17 cellular contexts compared by ENCODE assay signal in the genomic region with DNA sequence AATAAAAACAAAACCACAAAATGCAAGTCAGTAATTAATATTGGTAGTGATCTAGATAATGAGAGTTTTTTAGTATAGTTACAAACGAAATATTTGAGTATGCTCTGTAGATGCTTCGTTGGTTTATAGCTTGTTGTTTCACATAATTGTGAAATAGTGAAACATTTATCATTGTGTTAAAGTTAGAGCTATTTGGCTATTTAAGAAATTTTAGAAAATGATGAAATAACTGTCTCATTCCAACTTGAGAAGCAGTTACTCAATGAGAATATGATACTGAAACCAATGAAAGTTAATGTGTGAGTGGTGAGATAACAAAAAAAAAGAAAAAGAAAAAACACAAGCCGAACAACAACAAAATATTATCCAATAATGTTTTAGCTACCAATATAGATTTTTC.
DNase-seq lines count a peak whose midpoint lies in the region; ATAC-seq and TF ChIP-seq lines count a peak whose summit lies in the region.
"Had no signal": no experiment of that assay in that cellular context is flagged by ENCODE, and none has a peak within 500 bp of the region (broad histone marks: within the 10 kb centered on the region; RNA-seq: fewer than 3 reads in every experiment).

No MANE protein-coding gene starts in this region.

- H3K27me3 Mint-ChIP-seq in activated naive CD8-positive, alpha-beta T cell treated with anti-CD3 and anti-CD28 coated beads, Interleukin-2, amount 50 U/mL, for 24 hours, result peaks cover 5% of the 10 kb centered on the region
- no peaks in the 10 kb centered on the region for H3K27me3 Mint-ChIP-seq in activated T-helper 2 cell treated with anti-CD3 and anti-CD28 coated beads, Interferon-gamma antibody, Interleukin-2, Interleukin-4, amounts not matched to agents 10 μg/mL and 5 μg/mL and 100 μg/mL, durations not matched to agents 14 hours and 24 hours and 36 hours (ENCODE audit: low read depth)

- intact Hi-C loops in Right ventricle myocardium superior (cut with DNase I), result no loop called here
- intact Hi-C loops in PC-9 (cut with micrococcal nuclease; ENCODE audit: unreplicated experiment), result no loop called here
- intact Hi-C loops in activated T-helper 2 cell treated with anti-CD3 and anti-CD28 coated beads, Interferon-gamma antibody, Interleukin-2, Interleukin-4, amounts not matched to agents 10 μg/mL and 5 μg/mL and 100 μg/mL, durations not matched to agents 14 hours and 24 hours and 36 hours (cut with micrococcal nuclease), result no loop called here

- H4K20me1 ChIP-seq in PC-9 (ENCODE audit: insufficient read depth), result no peaks in the 10 kb centered on the region

- H3K4me1 ChIP-seq in skeletal muscle satellite cell (ENCODE audit: control insufficient read depth, insufficient read depth, low read length) (peaks cover 21% of the 10 kb centered on the region), PC-9 (replicated peaks; ENCODE audit: insufficient read depth) (no peaks in the 10 kb centered on the region)

- BruUV-seq in PC-9 (replicated peaks; lab: Mats Ljungman, UMichigan), result no TSS peak

- H3K4me3 ChIP-seq in skeletal muscle satellite cell (ENCODE audit: low read length) (peak overlapping the region; percentile 28), PC-9 (no peak overlapping the region)

- ATAC-seq in Right ventricle myocardium superior (ENCODE audit: poor library complexity) (peak; percentile 69), HG03521 (IDR thresholded peaks at IDR 0.05; ENCODE audit: unreplicated experiment) (no peak)
- no peak for ATAC-seq in activated naive CD8-positive, alpha-beta T cell treated with anti-CD3 and anti-CD28 coated beads, Interleukin-2, amount 50 U/mL, for 24 hours
- ATAC-seq: stimulated activated naive CD8-positive, alpha-beta T cell treated with anti-CD3 and anti-CD28 coated beads, Interleukin-15, Interleukin-2, amounts not matched to agents 100 U/mL and 50 U/mL, for 24 hours had no signal

- H3K79me2 ChIP-seq in PC-9 (ENCODE audit: low read depth), result no peaks in the 10 kb centered on the region

- no peak for TF ChIP-seq CTCF in PC-9 (conservative IDR thresholded peaks at IDR 0.05)

- no peak overlapping the region for H2AFZ ChIP-seq in PC-9

- H3K9me3 Mint-ChIP-seq in activated naive CD8-positive, alpha-beta T cell treated with anti-CD3 and anti-CD28 coated beads, Interleukin-2, amount 50 U/mL, for 24 hours, result no peaks in the 10 kb centered on the region
- H3K9me3 Mint-ChIP-seq in activated T-helper 2 cell treated with anti-CD3 and anti-CD28 coated beads, Interferon-gamma antibody, Interleukin-2, Interleukin-4, amounts not matched to agents 10 μg/mL and 5 μg/mL and 100 μg/mL, durations not matched to agents 14 hours and 24 hours and 36 hours, result no peaks in the 10 kb centered on the region

- DNase-seq in GM04503 (ENCODE audit: low read depth) (peak; percentile 75), amniotic epithelial cell (ENCODE audit: low read depth) (peak; percentile 72), Right ventricle myocardium superior (no peak), PC-9 (no peak)
- DNase-seq in activated naive CD8-positive, alpha-beta T cell treated with anti-CD3 and anti-CD28 coated beads, Interleukin-2, amount 50 U/mL, for 24 hours, result no peak
- no peak for DNase-seq in activated T-helper 2 cell treated with anti-CD3 and anti-CD28 coated beads, Interferon-gamma antibody, Interleukin-2, Interleukin-4, amounts not matched to agents 10 μg/mL and 5 μg/mL and 100 μg/mL, durations not matched to agents 14 hours and 24 hours and 36 hours (ENCODE audit: low spot score)
- DNase-seq: C1 segment of cervical spinal cord; DND-41; effector CD8-positive, alpha-beta T cell; Kasumi-1; midbrain; NCI-H510A; stimulated activated naive CD8-positive, alpha-beta T cell treated with anti-CD3 and anti-CD28 coated beads, Interleukin-15, Interleukin-2, amounts not matched to agents 100 U/mL and 50 U/mL, for 24 hours had no signal

- H3K36me3 ChIP-seq in skeletal muscle satellite cell (ENCODE audit: insufficient read depth, low read length) (no peaks in the 10 kb centered on the region), PC-9 (ENCODE audit: low read depth) (no peaks in the 10 kb centered on the region)

- peak overlapping the region; percentile 69 for H3K4me2 ChIP-seq in skeletal muscle satellite cell (ENCODE audit: low read length)
- no peak overlapping the region for H3K4me2 ChIP-seq in PC-9

- H3K9me2 ChIP-seq in PC-9 (ENCODE audit: insufficient read depth), result peaks cover 4% of the 10 kb centered on the region; the same call in 1 of the 2 replicates

- H3K27ac ChIP-seq in PC-9, result no peak overlapping the region
- H3K27ac ChIP-seq: HL-60 had no signal

- H3K9ac ChIP-seq in skeletal muscle satellite cell (ENCODE audit: low read depth, low read length), result peak overlapping the region; percentile 75

- H3K27me3 ChIP-seq in skeletal muscle satellite cell (ENCODE audit: control insufficient read depth, insufficient read depth, low read length), result no peaks in the 10 kb centered on the region
- no peaks in the 10 kb centered on the region for H3K27me3 ChIP-seq in PC-9 (ENCODE audit: insufficient read depth, low read depth)

- H3K9me3 ChIP-seq in skeletal muscle satellite cell (replicated peaks; ENCODE audit: low read length) (no peaks in the 10 kb centered on the region), PC-9 (ENCODE audit: insufficient read depth, low read depth) (no peaks in the 10 kb centered on the region)

- H3K27ac Mint-ChIP-seq in activated naive CD8-positive, alpha-beta T cell treated with anti-CD3 and anti-CD28 coated beads, Interleukin-2, amount 50 U/mL, for 24 hours, result no peak overlapping the region
- H3K27ac Mint-ChIP-seq in activated T-helper 2 cell treated with anti-CD3 and anti-CD28 coated beads, Interferon-gamma antibody, Interleukin-2, Interleukin-4, amounts not matched to agents 10 μg/mL and 5 μg/mL and 100 μg/mL, durations not matched to agents 14 hours and 24 hours and 36 hours, result no peak overlapping the region
- H3K27ac Mint-ChIP-seq: brain had no signal

- H3K4me1 Mint-ChIP-seq in activated naive CD8-positive, alpha-beta T cell treated with anti-CD3 and anti-CD28 coated beads, Interleukin-2, amount 50 U/mL, for 24 hours, result no peaks in the 10 kb centered on the region
- no peaks in the 10 kb centered on the region for H3K4me1 Mint-ChIP-seq in activated T-helper 2 cell treated with anti-CD3 and anti-CD28 coated beads, Interferon-gamma antibody, Interleukin-2, Interleukin-4, amounts not matched to agents 10 μg/mL and 5 μg/mL and 100 μg/mL, durations not matched to agents 14 hours and 24 hours and 36 hours (ENCODE audit: low read depth)

- no peaks in the 10 kb centered on the region for H3K36me3 Mint-ChIP-seq in activated naive CD8-positive, alpha-beta T cell treated with anti-CD3 and anti-CD28 coated beads, Interleukin-2, amount 50 U/mL, for 24 hours (ENCODE audit: low read depth)
- H3K36me3 Mint-ChIP-seq in activated T-helper 2 cell treated with anti-CD3 and anti-CD28 coated beads, Interferon-gamma antibody, Interleukin-2, Interleukin-4, amounts not matched to agents 10 μg/mL and 5 μg/mL and 100 μg/mL, durations not matched to agents 14 hours and 24 hours and 36 hours (ENCODE audit: low read depth), result no peaks in the 10 kb centered on the region
- H3K36me3 Mint-ChIP-seq: brain had no signal

- H3F3A ChIP-seq in PC-9 (ENCODE audit: insufficient read depth, low read depth), result no peaks in the 10 kb centered on the region

- POLR2A ChIA-PET in PC-9 (lab: Charles Lee; ENCODE audit: unreplicated experiment), result no interaction called here

- no peak overlapping the region for H3K4me3 Mint-ChIP-seq in activated naive CD8-positive, alpha-beta T cell treated with anti-CD3 and anti-CD28 coated beads, Interleukin-2, amount 50 U/mL, for 24 hours
- no peak overlapping the region for H3K4me3 Mint-ChIP-seq in activated T-helper 2 cell treated with anti-CD3 and anti-CD28 coated beads, Interferon-gamma antibody, Interleukin-2, Interleukin-4, amounts not matched to agents 10 μg/mL and 5 μg/mL and 100 μg/mL, durations not matched to agents 14 hours and 24 hours and 36 hours (ENCODE audit: low read depth)
- H3K4me3 Mint-ChIP-seq: brain had no signal

- CTCF ChIA-PET in PC-9 (lab: Charles Lee), result no interaction called here

Comparison
In these comparisons a context has a peak if more than half of its experiments do, and no peak if none do; other contexts are left out.
1. DNase-seq: peak in GM04503 (single experiment) and amniotic epithelial cell (single experiment); none in Right ventricle myocardium superior (single experiment), activated naive CD8-positive, alpha-beta T cell treated with anti-CD3 and anti-CD28 coated beads, Interleukin-2, amount 50 U/mL, for 24 hours (single experiment), PC-9 (0 of 2) and activated T-helper 2 cell treated with anti-CD3 and anti-CD28 coated beads, Interferon-gamma antibody, Interleukin-2, Interleukin-4, amounts not matched to agents 10 μg/mL and 5 μg/mL and 100 μg/mL, durations not matched to agents 14 hours and 24 hours and 36 hours (single experiment).